ENCODE assay signal across 9 cellular contexts in the genomic region with DNA sequence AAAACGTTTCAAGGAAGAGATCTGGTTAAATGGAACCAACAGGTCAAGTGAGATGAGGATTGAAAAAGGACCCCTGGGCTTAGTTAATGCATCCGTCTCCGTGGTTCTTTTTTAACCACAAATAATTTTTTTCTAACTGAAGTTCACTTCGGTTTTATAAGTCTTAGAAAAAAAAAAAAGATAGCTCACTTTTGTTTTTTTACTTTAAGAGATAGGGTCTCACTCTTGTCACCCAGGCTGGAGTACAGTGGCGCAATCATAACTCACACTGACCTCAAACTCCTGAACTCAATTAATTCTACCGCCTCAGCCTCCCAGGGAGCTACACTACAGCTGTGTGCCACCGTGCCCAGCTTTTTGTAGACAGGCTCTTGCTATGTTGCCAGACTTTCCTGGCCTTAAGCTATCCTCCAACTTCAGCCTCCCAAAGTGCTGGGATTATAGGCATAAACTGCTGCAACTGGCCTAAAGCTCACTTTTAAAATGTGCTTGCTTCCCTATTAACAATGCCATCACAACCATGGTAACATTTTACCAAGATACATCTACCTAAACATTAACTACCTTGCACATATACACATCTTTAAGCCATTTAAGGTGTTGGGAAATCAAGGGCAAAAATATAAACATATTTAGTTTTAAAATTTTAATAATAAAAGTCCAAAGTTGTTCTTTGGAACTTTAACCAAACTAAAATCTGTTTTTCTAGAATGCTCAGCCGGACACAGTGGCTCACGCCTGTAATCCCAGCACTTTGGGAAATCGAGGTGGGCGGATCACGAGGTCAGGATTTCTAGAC. TPM values are rescaled to one million over a fixed set of nuclear protein-coding genes. Genes with fewer than 3 reads are reported as not detected.
DNase-seq lines count a peak whose midpoint lies in the region; ATAC-seq, FAIRE-seq and TF ChIP-seq lines count a peak whose summit lies in the region.
"Had no signal": no experiment of that assay in that cellular context is flagged by ENCODE, and none has a peak within 500 bp of the region (broad histone marks: within the 10 kb centered on the region; RNA-seq: fewer than 3 reads in every experiment).

No MANE protein-coding gene starts in this region.

- H3K9me3 Mint-ChIP-seq in CD8-positive, alpha-beta T cell, result no peaks in the 10 kb centered on the region
- no peaks in the 10 kb centered on the region for H3K9me3 Mint-ChIP-seq in IgD-negative memory B cell
- no peaks in the 10 kb centered on the region for H3K9me3 Mint-ChIP-seq in nephron

- peaks cover 94% of the 10 kb centered on the region for H3K79me2 ChIP-seq in GM12878 (ENCODE audit: control insufficient read depth, insufficient read depth, low read length)

- H3K4me1 Mint-ChIP-seq in CD8-positive, alpha-beta T cell (ENCODE audit: low read depth), result peaks cover 79% of the 10 kb centered on the region
- H3K4me1 Mint-ChIP-seq in IgD-negative memory B cell (peaks cover 42 to 59% (median 56%) of the 10 kb centered on the region in 3 donors), nephron (peaks cover 50% of the 10 kb centered on the region)

- CTCF ChIA-PET in CD8-positive, alpha-beta T cell (lab: Charles Lee), result interaction anchor here (0.7 to 1.7 kb wide), 4 partner anchors 13 to 43 kb away, joined by 3 to 5 read pairs (median 4); no protein-coding TSS in a partner anchor
- CTCF ChIA-PET in GM12878 (lab: Yijun Ruan, JAX), result interaction anchor here (0.9 to 2.1 kb wide), 8 partner anchors 8 to 243 kb away, joined by 3 to 11 read pairs (median 4); no protein-coding TSS in a partner anchor

- no peak for TF ChIP-seq CTCF in CD8-positive, alpha-beta T cell (IDR thresholded peaks at IDR 0.05)
- TF ChIP-seq CTCF in GM12878 (IDR thresholded peaks at IDR 0.05 in 2 of 3, conservative IDR thresholded peaks at IDR 0.05 in 1 of 3; ENCODE audit: control insufficient read depth in 2 of 3, extremely low read depth in 1 of 3, insufficient read depth in 1 of 3, low read depth in 3 of 3, low read length in 3 of 3), result no peak
- TF ChIP-seq CTCF in nephron (IDR thresholded peaks at IDR 0.05; ENCODE audit: unreplicated experiment in 3 of 3), result no peak
- no peak for TF ChIP-seq CTCF in lower leg skin (IDR thresholded peaks at IDR 0.05)

- TF ChIP-seq EP300 in GM12878 (IDR thresholded peaks at IDR 0.05; ENCODE audit: borderline replicate concordance in 1 of 2, control insufficient read depth in 1 of 2, low read depth in 2 of 2, low read length in 2 of 2), result no peak

- peaks cover 37% of the 10 kb centered on the region for H3K36me3 ChIP-seq in CD8-positive, alpha-beta T cell (ENCODE audit: insufficient read depth, low read length)
- H3K36me3 ChIP-seq in GM12878 (ENCODE audit: control insufficient read depth in 2 of 2, insufficient read depth in 2 of 2, low read length in 1 of 2), result peaks cover 9 to 33% of the 10 kb centered on the region in 2 experiments

- WGBS in GM12878 (ENCODE audit: insufficient coverage, insufficient replicate concordance, low lambda C conversion rate, missing lambda C conversion rate), result 46% methylated on average over 12 of the region's 12 CpGs
- WGBS in lower leg skin, 2 donors, result 49 to 57% methylated on average over 12 of the region's 12 CpGs

- POLR2A ChIA-PET in CD8-positive, alpha-beta T cell (lab: Charles Lee), result interaction anchor here (0.5 to 1.9 kb wide), 5 partner anchors 11 to 1573 kb away, joined by 3 to 10 read pairs (median 7); a partner anchor contains a TSS
- POLR2A ChIA-PET in GM12878 (lab: Charles Lee), result interaction anchor here (0.7 to 1.1 kb wide), 4 partner anchors 11 to 52 kb away, joined by 3 to 5 read pairs (median 4); no protein-coding TSS in a partner anchor

- no peak overlapping the region for H2AFZ ChIP-seq in GM12878 (ENCODE audit: control insufficient read depth, low read depth, low read length)

- RAD21 ChIA-PET in GM12878 (lab: Charles Lee; ENCODE audit: unreplicated experiment), result interaction anchor here (0.6 to 1.2 kb wide), 4 partner anchors 21 to 152 kb away, joined by 3 read pairs; no protein-coding TSS in a partner anchor

- ATAC-seq in CD8-positive, alpha-beta T cell, result peak; percentile 18
- peak; percentile 33 for ATAC-seq in GM12878
- ATAC-seq in HG02970 (IDR thresholded peaks at IDR 0.05; ENCODE audit: low FRiP score, unreplicated experiment), result no peak

- intact Hi-C loops in CD8-positive, alpha-beta T cell (cut with DNase I, micrococcal nuclease), result loop anchor here (2.0 to 5.0 kb wide), 2 partner anchors 13 to 35 kb away; no protein-coding TSS in a partner anchor
- intact Hi-C loops in GM12878 (cut with micrococcal nuclease; ENCODE audit: unreplicated experiment) (no loop called here), lower leg skin (cut with DNase I; ENCODE audit: low total_unique reads) (no loop called here)

- peaks cover 79% of the 10 kb centered on the region for H3K4me1 ChIP-seq in CD8-positive, alpha-beta T cell (ENCODE audit: insufficient read depth, low read length)
- H3K4me1 ChIP-seq in GM12878 (ENCODE audit: control insufficient read depth, insufficient read depth, low read length), result peaks cover 7% of the 10 kb centered on the region

- FAIRE-seq in GM12878 (lab: Jason Lieb, UNC), result no peak

- TF ChIP-seq RAD21 in GM12878 (IDR thresholded peaks at IDR 0.05; ENCODE audit: insufficient read depth, low read depth, low read length), result no peak

- DNase-seq in CD8-positive, alpha-beta T cell, result no peak
- DNase-seq in GM12878 (ENCODE audit: low read depth, low spot score), result no peak
- no peak for DNase-seq in central memory CD4-positive, alpha-beta T cell
- DNase-seq in lower leg skin (ENCODE audit: low spot score in 2 of 2), result no peak
- DNase-seq in A172 (ENCODE audit: low spot score), result no peak
- DNase-seq: caudate nucleus had no signal

- H3K27me3 ChIP-seq in CD8-positive, alpha-beta T cell (ENCODE audit: insufficient read depth, low read length), result no peaks in the 10 kb centered on the region
- H3K27me3 ChIP-seq in GM12878 (replicated peaks in 1 of 2; ENCODE audit: control insufficient read depth in 2 of 2, insufficient read depth in 2 of 2, low read length in 1 of 2), result no peaks in the 10 kb centered on the region

- H3K36me3 Mint-ChIP-seq in CD8-positive, alpha-beta T cell, result peaks cover 78% of the 10 kb centered on the region
- H3K36me3 Mint-ChIP-seq in IgD-negative memory B cell (peaks cover 5% of the 10 kb centered on the region), nephron (ENCODE audit: low read depth) (peaks cover 82% of the 10 kb centered on the region)

- peak overlapping the region; percentile 72 for H3K4me3 Mint-ChIP-seq in CD8-positive, alpha-beta T cell
- H3K4me3 Mint-ChIP-seq in IgD-negative memory B cell (peak overlapping the region in 3 of 4 donors; percentile 16 to 90 (median 71)), nephron (peak overlapping the region in 1 of 3 experiments; percentile 27)

- SMC1A ChIA-PET in GM12878 (lab: Charles Lee; ENCODE audit: uncharacterized antibody, unreplicated experiment), result interaction anchor here (0.9 to 3.6 kb wide), 8 partner anchors 7 to 95 kb away, joined by 3 to 21 read pairs (median 4); no protein-coding TSS in a partner anchor

- no peaks in the 10 kb centered on the region for H3K9me3 ChIP-seq in CD8-positive, alpha-beta T cell (ENCODE audit: low read length)
- no peaks in the 10 kb centered on the region for H3K9me3 ChIP-seq in GM12878 (replicated peaks; ENCODE audit: control insufficient read depth, insufficient read depth, low read length)

- peak overlapping the region; percentile 81 for H3K27ac Mint-ChIP-seq in CD8-positive, alpha-beta T cell
- H3K27ac Mint-ChIP-seq in IgD-negative memory B cell (peak overlapping the region; percentile 63 to 86 (median 84)), nephron (peak overlapping the region in 2 of 3 experiments; percentile 47 to 56)

- H3K4me3 ChIP-seq in CD8-positive, alpha-beta T cell (ENCODE audit: low read depth, low read length), result peak overlapping the region; percentile 29
- H3K4me3 ChIP-seq in GM12878, result peak overlapping the region; percentile 27; the same call in 1 of the 2 replicates
- no peak overlapping the region for H3K4me3 ChIP-seq in lower leg skin (ENCODE audit: low read depth, poor library complexity, severe bottlenecking)

- BruUV-seq in GM12878 (replicated peaks; lab: Mats Ljungman, UMichigan), result no TSS peak

- H4K20me1 ChIP-seq in GM12878 (ENCODE audit: control insufficient read depth, insufficient read depth), result peaks cover 15% of the 10 kb centered on the region

- H3K27me3 Mint-ChIP-seq in CD8-positive, alpha-beta T cell (ENCODE audit: low read depth), result no peaks in the 10 kb centered on the region
- H3K27me3 Mint-ChIP-seq in IgD-negative memory B cell (no peaks in the 10 kb centered on the region), nephron (ENCODE audit: low read depth) (no peaks in the 10 kb centered on the region)

- in situ Hi-C loops in GM12878 (cut with MboI), result no loop called here

- H3K9ac ChIP-seq in GM12878 (ENCODE audit: control insufficient read depth, insufficient read depth, low read length), result no peak overlapping the region

- peak overlapping the region; percentile 15 for H3K27ac ChIP-seq in CD8-positive, alpha-beta T cell (ENCODE audit: low read depth, low read length)
- no peak overlapping the region for H3K27ac ChIP-seq in GM12878 (ENCODE audit: control insufficient read depth, insufficient read depth)

- TF ChIP-seq POLR2A in GM12878 (IDR thresholded peaks at IDR 0.05; ENCODE audit: low read depth, low read length), result peak; percentile 36; the same call in 1 of the 2 replicates
- TF ChIP-seq POLR2A in lower leg skin (IDR thresholded peaks at IDR 0.05), result no peak

- peak overlapping the region; percentile 39 for H3K4me2 ChIP-seq in GM12878 (ENCODE audit: control insufficient read depth, insufficient read depth)

RNA-seq across cellular contexts. Expression of a gene that starts 11.6 kb away (rescaled TPM):
- total RNA-seq in CD8-positive, alpha-beta T cell, result 100 to 1,000 TPM; 621 to 624 TPM
- polyA plus RNA-seq in IgD-negative memory B cell, result 741 TPM
- total RNA-seq in GM12878 (2013; cell fraction: nucleolus; rRNA removed), result 614 and 625 TPM in 2 replicates
- total RNA-seq in GM12878 (2014; rRNA removed), result 911 and 918 TPM in 2 replicates
- 1,200 and 1,219 TPM in 2 replicates for total RNA-seq in GM12878 (2014; rRNA removed; fragmentation: Illumina TruSeq; extraction: Trizol)
- total RNA-seq in GM12878 (2021), result 766 and 773 TPM in 2 replicates
- 683 TPM for polyA plus RNA-seq in GM12878 (2011; ENCODE audit: low read depth)
- 1,305 and 1,562 TPM in 2 replicates for polyA plus RNA-seq in GM12878 (2011; rRNA removed)
- 561 and 849 TPM in 2 replicates for polyA plus RNA-seq in GM12878 (2011; cell fraction: cytosol; rRNA removed)
- polyA plus RNA-seq in GM12878 (2011; cell fraction: nucleus; rRNA removed), result 413 and 577 TPM in 2 replicates
- 661 and 837 TPM in 2 replicates for polyA plus RNA-seq in GM12878 (2012)
- polyA plus RNA-seq in GM12878 (2014; fragmentation: Illumina TruSeq; extraction: Trizol), result 1,492 and 1,839 TPM in 2 replicates
- 1,000 to 10,000 TPM in 1 of 2 experiments, 100 to 1,000 TPM in 1; 679 to 1,422 TPM for polyA plus RNA-seq in GM12878 (2014; fragmentation: Nextera tagmentation; extraction: Ambion mirVana)
- 866 and 889 TPM in 2 replicates for polyA plus RNA-seq in GM12878 (2014; rRNA removed)
- 1,000 to 10,000 TPM; 1,325 to 1,341 TPM for polyA plus RNA-seq in GM12878 (2016; fragmentation: Nextera tagmentation; extraction: Ambion mirVana)
- polyA minus RNA-seq in GM12878 (2011; rRNA and poly(A)+ RNA removed), result 736 and 779 TPM in 2 replicates
- polyA minus RNA-seq in GM12878 (2011; cell fraction: cytosol; rRNA and poly(A)+ RNA removed), result 204 and 236 TPM in 2 replicates
- 243 and 440 TPM in 2 replicates for polyA minus RNA-seq in GM12878 (2011; cell fraction: nucleus; rRNA and poly(A)+ RNA removed)
- total RNA-seq in lower leg skin, result 100 to 1,000 TPM; 312 to 425 (median 376) TPM
- total RNA-seq in A172 (2014; rRNA removed; shearing (Covaris generic)), result 856 and 922 TPM in 2 replicates

RNA-seq across cellular contexts. Expression of a gene that starts 22.3 kb away (rescaled TPM):
- total RNA-seq in CD8-positive, alpha-beta T cell, result not detected
- 0.14 TPM for polyA plus RNA-seq in IgD-negative memory B cell
- not detected in 2 replicates for total RNA-seq in GM12878 (2013; cell fraction: nucleolus; rRNA removed)
- total RNA-seq in GM12878 (2014; rRNA removed), result 0.27 and 1.1 TPM in 2 replicates
- total RNA-seq in GM12878 (2014; rRNA removed; fragmentation: Illumina TruSeq; extraction: Trizol), result 0.18 and 0.72 TPM in 2 replicates
- 0.44 TPM in 1 of 2 replicates, not detected in the other for total RNA-seq in GM12878 (2021)
- polyA plus RNA-seq in GM12878 (2011; ENCODE audit: low read depth), result not detected
- polyA plus RNA-seq in GM12878 (2011; rRNA removed), result 0.13 and 0.30 TPM in 2 replicates
- 0.13 TPM in 1 of 2 replicates, not detected in the other for polyA plus RNA-seq in GM12878 (2011; cell fraction: cytosol; rRNA removed)
- 0.15 and 0.40 TPM in 2 replicates for polyA plus RNA-seq in GM12878 (2011; cell fraction: nucleus; rRNA removed)
- polyA plus RNA-seq in GM12878 (2012), result 0.08 and 0.14 TPM in 2 replicates
- 0.14 and 0.34 TPM in 2 replicates for polyA plus RNA-seq in GM12878 (2014; fragmentation: Illumina TruSeq; extraction: Trizol)
- polyA plus RNA-seq in GM12878 (2014; fragmentation: Nextera tagmentation; extraction: Ambion mirVana), result under 1 TPM; 0.07 to 0.16 TPM
- 0.10 and 0.11 TPM in 2 replicates for polyA plus RNA-seq in GM12878 (2014; rRNA removed)
- polyA plus RNA-seq in GM12878 (2016; fragmentation: Nextera tagmentation; extraction: Ambion mirVana), result under 1 TPM in 1 of 2 experiments, not detected in 1; 0.07 TPM
- 0.80 TPM in 1 of 2 replicates, not detected in the other for polyA minus RNA-seq in GM12878 (2011; rRNA and poly(A)+ RNA removed)
- not detected in 2 replicates for polyA minus RNA-seq in GM12878 (2011; cell fraction: cytosol; rRNA and poly(A)+ RNA removed)
- 0.19 TPM in 1 of 2 replicates, not detected in the other for polyA minus RNA-seq in GM12878 (2011; cell fraction: nucleus; rRNA and poly(A)+ RNA removed)
- total RNA-seq in lower leg skin, result 1 to 10 TPM in 1 of 4 donors, under 1 TPM in 1, not detected in 2; 0.21 to 2.6 TPM
- total RNA-seq in A172 (2014; rRNA removed; shearing (Covaris generic)), result not detected in 2 replicates

Comparison
In these comparisons a context has a peak if more than half of its experiments do, and no peak if none do; other contexts are left out.
1. intact Hi-C loops: an anchor here in CD8-positive, alpha-beta T cell (2.0 to 5.0 kb wide); none called in GM12878 and lower leg skin.